ENCODE assay signal across 16 cellular contexts in the genomic region with DNA sequence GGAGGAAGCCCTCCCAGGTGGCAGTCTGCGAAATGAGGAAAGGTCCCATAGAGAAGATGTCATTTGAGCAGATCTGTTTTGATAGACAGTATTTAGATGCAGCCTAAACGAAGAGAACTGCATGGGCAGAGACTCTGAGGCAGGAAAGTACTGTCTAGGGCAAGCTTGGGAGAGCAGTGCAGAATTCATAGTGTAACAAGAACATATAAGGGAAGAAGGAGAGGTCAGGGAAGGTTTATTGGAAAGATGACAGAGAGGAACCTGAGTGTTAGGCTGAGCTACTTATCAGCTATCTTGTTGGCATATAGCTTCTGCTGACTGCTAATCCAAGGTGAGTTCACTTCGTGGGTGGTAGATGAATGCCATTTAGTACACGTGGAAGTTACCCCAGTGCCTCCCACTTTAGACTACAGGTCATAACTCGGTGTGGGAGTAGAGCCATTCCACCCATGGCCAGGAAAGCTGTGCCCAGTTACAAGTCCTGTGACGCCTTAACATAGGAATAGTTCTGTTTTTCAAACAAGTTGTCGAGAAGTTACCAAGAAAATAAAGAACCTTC.
DNase-seq lines count a peak whose midpoint lies in the region; ATAC-seq and TF ChIP-seq lines count a peak whose summit lies in the region.
"Had no signal": no experiment of that assay in that cellular context is flagged by ENCODE, and none has a peak within 500 bp of the region (broad histone marks: within the 10 kb centered on the region; RNA-seq: fewer than 3 reads in every experiment).

No MANE protein-coding gene starts in this region.

- peak; percentile 32 to 57 for ATAC-seq in left cardiac atrium
- no peak for ATAC-seq in HG03045 (IDR thresholded peaks at IDR 0.05; ENCODE audit: unreplicated experiment)
- ATAC-seq: CD8-positive, alpha-beta T cell had no signal

- CTCF ChIA-PET in HEK293 (lab: Yijun Ruan, JAX), result interaction anchor here (0.7 kb wide), 1 partner anchor 8 kb away, joined by 4 read pairs; no protein-coding TSS in a partner anchor

- H3K9me3 Mint-ChIP-seq in chondrocyte (ENCODE audit: low read depth) (no peaks in the 10 kb centered on the region), progenitor cell of endocrine pancreas (ENCODE audit: low read depth) (no peaks in the 10 kb centered on the region), nephron progenitor cell (no peaks in the 10 kb centered on the region), endothelial cell (ENCODE audit: unreplicated experiment) (no peaks in the 10 kb centered on the region)
- H3K9me3 Mint-ChIP-seq: CD8-positive, alpha-beta T cell; IgD-negative memory B cell had no signal

- peaks cover 56% of the 10 kb centered on the region for H3K36me3 Mint-ChIP-seq in chondrocyte (ENCODE audit: low read depth)
- peaks cover 30% of the 10 kb centered on the region for H3K36me3 Mint-ChIP-seq in progenitor cell of endocrine pancreas (ENCODE audit: insufficient read depth)
- peaks cover 54% of the 10 kb centered on the region for H3K36me3 Mint-ChIP-seq in nephron progenitor cell (ENCODE audit: low read depth)
- no peaks in the 10 kb centered on the region for H3K36me3 Mint-ChIP-seq in endothelial cell (ENCODE audit: low read depth, unreplicated experiment)
- H3K36me3 Mint-ChIP-seq: CD8-positive, alpha-beta T cell; IgD-negative memory B cell had no signal

- H3K4me1 Mint-ChIP-seq in chondrocyte (ENCODE audit: low read depth), result peaks cover 41% of the 10 kb centered on the region
- H3K4me1 Mint-ChIP-seq in progenitor cell of endocrine pancreas (ENCODE audit: low read depth), result no peaks in the 10 kb centered on the region
- H3K4me1 Mint-ChIP-seq in nephron progenitor cell, result peaks cover 44% of the 10 kb centered on the region
- H3K4me1 Mint-ChIP-seq in endothelial cell (ENCODE audit: unreplicated experiment), result no peaks in the 10 kb centered on the region
- H3K4me1 Mint-ChIP-seq: IgD-negative memory B cell had no signal

- no peak overlapping the region for H3K4me3 ChIP-seq in HEK293 (ENCODE audit: low read depth, low read length)
- H3K4me3 ChIP-seq: BLaER1, HAP-1, PC-9 had no signal

- no peaks in the 10 kb centered on the region for H3K9me3 ChIP-seq in HEK293 (ENCODE audit: control insufficient read depth, insufficient read depth, low read depth, low read length)
- H3K9me3 ChIP-seq: BLaER1 had no signal

- intact Hi-C loops in left cardiac atrium (cut with DNase I), result no loop called here

- TF ChIP-seq CTCF in HEK293 (tag by site-specific recombination; IDR thresholded peaks at IDR 0.05) (no peak), chondrocyte (IDR thresholded peaks at IDR 0.05) (no peak), progenitor cell of endocrine pancreas (IDR thresholded peaks at IDR 0.05; ENCODE audit: unreplicated experiment) (no peak), nephron progenitor cell (IDR thresholded peaks at IDR 0.05) (no peak), endothelial cell (IDR thresholded peaks at IDR 0.05; ENCODE audit: unreplicated experiment) (no peak)

- H3K27me3 Mint-ChIP-seq in chondrocyte (ENCODE audit: low read depth) (no peaks in the 10 kb centered on the region), progenitor cell of endocrine pancreas (no peaks in the 10 kb centered on the region), nephron progenitor cell (ENCODE audit: low read depth, poor library complexity) (no peaks in the 10 kb centered on the region), endothelial cell (ENCODE audit: unreplicated experiment) (no peaks in the 10 kb centered on the region)

- H3K4me1 ChIP-seq in HEK293 (ENCODE audit: control insufficient read depth, insufficient read depth, low read length), result peaks cover 7% of the 10 kb centered on the region; the same call in 1 of the 2 replicates
- H3K4me1 ChIP-seq: BLaER1 had no signal

- H3K36me3 ChIP-seq in HEK293 (ENCODE audit: control insufficient read depth in 2 of 2, insufficient read depth in 1 of 2, low read length in 2 of 2), result peaks cover 0 to 11% of the 10 kb centered on the region in 2 experiments; a peak in 1 of 3 replicates
- H3K36me3 ChIP-seq: BLaER1, HAP-1 had no signal

- no peak overlapping the region for H3K27ac ChIP-seq in HEK293 (ENCODE audit: extremely low read depth, low read depth, low read length)
- H3K27ac ChIP-seq: BLaER1, PC-9 had no signal

- H3K27ac Mint-ChIP-seq in chondrocyte (ENCODE audit: unreplicated experiment), result peak overlapping the region; percentile 11
- peak overlapping the region; percentile 66 for H3K27ac Mint-ChIP-seq in progenitor cell of endocrine pancreas
- no peak overlapping the region for H3K27ac Mint-ChIP-seq in nephron progenitor cell
- H3K27ac Mint-ChIP-seq in endothelial cell (ENCODE audit: unreplicated experiment), result no peak overlapping the region
- H3K27ac Mint-ChIP-seq: CD8-positive, alpha-beta T cell; IgD-negative memory B cell had no signal

- DNase-seq in chondrocyte (ENCODE audit: low spot score), result no peak
- no peak for DNase-seq in left cardiac atrium
- no peak for DNase-seq in progenitor cell of endocrine pancreas (ENCODE audit: low spot score, unreplicated experiment)
- no peak for DNase-seq in nephron progenitor cell
- DNase-seq in endothelial cell (ENCODE audit: low spot score), result no peak
- DNase-seq: CD8-positive, alpha-beta T cell; Kasumi-1; NCI-H1105 treated with DMSO at 0.1 percent for 48 hours; NCI-H187; NCI-H446 treated with DMSO at 0.1 percent for 48 hours; PC-9 had no signal

- POLR2A ChIA-PET in HEK293 (lab: Yijun Ruan, JAX), result no interaction called here

- H3K4me3 Mint-ChIP-seq in chondrocyte (ENCODE audit: unreplicated experiment) (no peak overlapping the region), progenitor cell of endocrine pancreas (ENCODE audit: low read depth) (no peak overlapping the region), nephron progenitor cell (no peak overlapping the region), endothelial cell (ENCODE audit: unreplicated experiment) (no peak overlapping the region)
- H3K4me3 Mint-ChIP-seq: CD8-positive, alpha-beta T cell; IgD-negative memory B cell had no signal

TF ChIP-seq in HEK293, 187 proteins besides CTCF, POLR2A, EP300 and RAD21:
- TF ChIP-seq ZFHX2 (tag by site-specific recombination; conservative IDR thresholded peaks at IDR 0.05) (peak; percentile 56), HOXC10 (CRISPR knock-in tag; IDR thresholded peaks at IDR 0.05) (no peak), EGR2 (tag by site-specific recombination; IDR thresholded peaks at IDR 0.05; ENCODE audit: low read depth) (peak; percentile 54; the same call in 1 of the 2 replicates)
TF ChIP-seq in HEK293: peak in this region for 2.

Comparison
In these comparisons a context has a peak if more than half of its experiments do, and no peak if none do; other contexts are left out.
1. H3K27ac Mint-ChIP-seq: peak in chondrocyte (single experiment) and progenitor cell of endocrine pancreas (single experiment); none in nephron progenitor cell (single experiment) and endothelial cell (single experiment).